In genomic region chr4:2787230-2788100, GRCh38 we compare ENCODE assay signal across 7 cellular contexts. TPM values are rescaled to one million over a fixed set of nuclear protein-coding genes. Genes with fewer than 3 reads are reported as not detected.
DNase-seq lines count a peak whose midpoint lies in the region; ATAC-seq and TF ChIP-seq lines count a peak whose summit lies in the region.

No MANE protein-coding gene starts in this region.

- DNase-seq in activated B cell treated with CpG ODN at 0.5 μM for 24 hours (peak; percentile 56), cardiac septum (ENCODE audit: low spot score) (peak; percentile 82), NCI-H748 (lab: John Stamatoyannopoulos, UW; ENCODE audit: unreplicated experiment) (no peak), SK-N-DZ (ENCODE audit: low spot score) (no peak)
- peak; percentile 55 for DNase-seq in stimulated activated CD8-positive, alpha-beta memory T cell treated with anti-CD3 and anti-CD28 coated beads, Interleukin-4, amount 100 ng/mL, for 24 hours (ENCODE audit: low read depth)

- TF ChIP-seq CTCF in activated B cell treated with CpG ODN at 0.5 μM for 24 hours (IDR thresholded peaks at IDR 0.05), result no peak

- no peaks in the 10 kb centered on the region for H3K27me3 Mint-ChIP-seq in activated B cell treated with CpG ODN at 0.5 μM for 24 hours

- POLR2A ChIA-PET in activated B cell treated with CpG ODN at 0.5 μM for 24 hours (lab: Charles Lee), result interaction anchor here (0.6 to 6.5 kb wide), 22 partner anchors 12 to 393 kb away, joined by 3 to 80 read pairs (median 5); no protein-coding TSS in a partner anchor

- peak overlapping the region; percentile 93 for H3K27ac Mint-ChIP-seq in activated B cell treated with CpG ODN at 0.5 μM for 24 hours

- peaks cover 9% of the 10 kb centered on the region for H3K9me3 Mint-ChIP-seq in activated B cell treated with CpG ODN at 0.5 μM for 24 hours

- peaks cover 1% of the 10 kb centered on the region for H3K36me3 Mint-ChIP-seq in activated B cell treated with CpG ODN at 0.5 μM for 24 hours (ENCODE audit: low read depth)

- CTCF ChIA-PET in activated B cell treated with CpG ODN at 0.5 μM for 24 hours (lab: Charles Lee), result interaction anchor here (1.2 kb wide), 1 partner anchor 26 kb away, joined by 4 read pairs; no protein-coding TSS in a partner anchor

- peaks cover 72% of the 10 kb centered on the region for H3K4me1 Mint-ChIP-seq in activated B cell treated with CpG ODN at 0.5 μM for 24 hours

- intact Hi-C loops in activated B cell treated with CpG ODN at 0.5 μM for 24 hours (cut with micrococcal nuclease) (loop anchor here (1.0 to 2.0 kb wide), 3 partner anchors 23 to 63 kb away; no protein-coding TSS in a partner anchor), cardiac septum (cut with DNase I) (no loop called here)

- peak overlapping the region; percentile 41 for H3K4me3 Mint-ChIP-seq in activated B cell treated with CpG ODN at 0.5 μM for 24 hours

- ATAC-seq in GM19324 (IDR thresholded peaks at IDR 0.05; ENCODE audit: low FRiP score, unreplicated experiment) (peak; percentile 67), HG03066 (IDR thresholded peaks at IDR 0.05; ENCODE audit: low read depth, unreplicated experiment) (peak; percentile 66), activated B cell treated with CpG ODN at 0.5 μM for 24 hours (ENCODE audit: low read depth) (peak; percentile 50)

RNA-seq across cellular contexts. Expression of gene SH3BP2, which starts 5.4 kb away (rescaled TPM):
- total RNA-seq in activated B cell treated with CpG ODN at 0.5 μM for 24 hours (40.4 and 43.2 TPM in 2 replicates), cardiac septum (19.1 TPM)
- 13.8 and 27.4 TPM in 2 replicates for polyA plus RNA-seq in SK-N-DZ (2014; cell fraction: cytosol; rRNA removed)
- polyA plus RNA-seq in SK-N-DZ (2014; cell fraction: nucleus; rRNA removed), result 99.4 and 107 TPM in 2 replicates

RNA-seq across cellular contexts. Expression of gene TNIP2, which starts 31.3 kb away (rescaled TPM):
- total RNA-seq in activated B cell treated with CpG ODN at 0.5 μM for 24 hours, result 79.1 and 83.2 TPM in 2 replicates
- 22.6 TPM for total RNA-seq in cardiac septum
- 19.7 and 22.6 TPM in 2 replicates for polyA plus RNA-seq in SK-N-DZ (2014; cell fraction: cytosol; rRNA removed)
- 59.4 and 67.8 TPM in 2 replicates for polyA plus RNA-seq in SK-N-DZ (2014; cell fraction: nucleus; rRNA removed)

RNA-seq across cellular contexts. Expression of gene ADD1, which starts 56.2 kb away (rescaled TPM):
- total RNA-seq in activated B cell treated with CpG ODN at 0.5 μM for 24 hours (326 and 340 TPM in 2 replicates), cardiac septum (213 TPM)
- polyA plus RNA-seq in SK-N-DZ (2014; cell fraction: cytosol; rRNA removed), result 101 and 103 TPM in 2 replicates
- polyA plus RNA-seq in SK-N-DZ (2014; cell fraction: nucleus; rRNA removed), result 125 and 189 TPM in 2 replicates

Comparison
In these comparisons a context has a peak if more than half of its experiments do, and no peak if none do; other contexts are left out.
1. DNase-seq: peak in activated B cell treated with CpG ODN at 0.5 μM for 24 hours (single experiment), cardiac septum (single experiment) and stimulated activated CD8-positive, alpha-beta memory T cell treated with anti-CD3 and anti-CD28 coated beads, Interleukin-4, amount 100 ng/mL, for 24 hours (single experiment); none in NCI-H748 (single experiment) and SK-N-DZ (single experiment).
2. Peak in every context shown above with its lines, with median percentiles within 50 percentile points of each other: ATAC-seq.